Comparison of ENCODE assay signal across 9 cellular contexts in genomic region chr2:223760838-223761502, GRCh38.
DNase-seq lines count a peak whose midpoint lies in the region; ATAC-seq, FAIRE-seq and TF ChIP-seq lines count a peak whose summit lies in the region.
"Had no signal": no experiment of that assay in that cellular context is flagged by ENCODE, and none has a peak within 500 bp of the region (broad histone marks: within the 10 kb centered on the region; RNA-seq: fewer than 3 reads in every experiment).

No MANE protein-coding gene starts in this region.

- no peak for FAIRE-seq in kidney (lab: Jason Lieb, UNC)

- no peak overlapping the region for H3K9ac ChIP-seq in kidney (ENCODE audit: low read length in 2 of 2)

- H3K27me3 ChIP-seq in stomach (no peaks in the 10 kb centered on the region), vagina (no peaks in the 10 kb centered on the region)

- 62 to 68% (median 67%) methylated on average over 8 of the region's 8 CpGs for WGBS in stomach, 5 donors

- TF ChIP-seq CTCF in kidney (IDR thresholded peaks at IDR 0.05; ENCODE audit: borderline replicate concordance, extremely low read depth, insufficient read depth) = no peak
- TF ChIP-seq CTCF in stomach (IDR thresholded peaks at IDR 0.05) = no peak
- TF ChIP-seq CTCF in vagina (IDR thresholded peaks at IDR 0.05) = no peak

- TF ChIP-seq EP300 in stomach (IDR thresholded peaks at IDR 0.05) = no peak

- TF ChIP-seq POLR2A in stomach (IDR thresholded peaks at IDR 0.05) = no peak
- TF ChIP-seq POLR2A in vagina (IDR thresholded peaks at IDR 0.05) = no peak

- H3K4me1 ChIP-seq in kidney (ENCODE audit: control insufficient read depth in 1 of 2, insufficient read depth in 1 of 2, low read depth in 1 of 2, low read length in 2 of 2) = no peaks in the 10 kb centered on the region
- H3K4me1 ChIP-seq in stomach = peaks cover 18 to 42% (median 20%) of the 10 kb centered on the region in 4 donors
- H3K4me1 ChIP-seq in vagina = no peaks in the 10 kb centered on the region

- intact Hi-C loops in kidney (cut with DNase I) = no loop called here
- intact Hi-C loops in stomach (cut with DNase I; ENCODE audit: low total_unique reads) = no loop called here
- intact Hi-C loops in vagina (cut with DNase I) = no loop called here

- H3K27ac ChIP-seq in kidney (ENCODE audit: low read depth in 2 of 2, low read length in 2 of 2) (no peak overlapping the region), stomach (peak overlapping the region; percentile 25 to 75 (median 48)), vagina (no peak overlapping the region)
- H3K27ac ChIP-seq: C4-2B had no signal

- H3K36me3 ChIP-seq in kidney (ENCODE audit: control insufficient read depth in 1 of 2, insufficient read depth in 2 of 2, low read length in 2 of 2) (no peaks in the 10 kb centered on the region), stomach (no peaks in the 10 kb centered on the region), vagina (no peaks in the 10 kb centered on the region)

- H3K4me3 ChIP-seq in kidney (ENCODE audit: low read length in 2 of 2) (no peak overlapping the region), stomach (no peak overlapping the region), vagina (no peak overlapping the region)

- no peaks in the 10 kb centered on the region for H3K9me3 ChIP-seq in kidney (ENCODE audit: control insufficient read depth in 1 of 2, low read length in 2 of 2)
- H3K9me3 ChIP-seq in stomach = no peaks in the 10 kb centered on the region
- H3K9me3 ChIP-seq in vagina = no peaks in the 10 kb centered on the region

- no peak for DNase-seq in activated CD4-positive, CD25-positive, alpha-beta regulatory T cell treated with anti-CD3 and anti-CD28 coated beads, Interleukin-2, amount 50 U/mL, for 72 hours
- peak; percentile 9 for DNase-seq in NCI-H446 treated with DMSO at 0.1 percent for 48 hours (lab: John Stamatoyannopoulos, UW)
- peak; percentile 38 for DNase-seq in activated effector memory CD4-positive, alpha-beta T cell treated with Interleukin-2 at 50 U/mL for 16 hours
- DNase-seq in kidney = peak; percentile 89
- DNase-seq in stomach = peak; percentile 68
- no peak for DNase-seq in vagina (ENCODE audit: extremely low spot score in 2 of 2)

- ATAC-seq in activated CD4-positive, CD25-positive, alpha-beta regulatory T cell treated with anti-CD3 and anti-CD28 coated beads, Interleukin-2, amount 50 U/mL, for 24 hours = peak; percentile 90 to 95
- peak; percentile 78 for ATAC-seq in HG02678 (IDR thresholded peaks at IDR 0.05; ENCODE audit: unreplicated experiment)

Comparison
In these comparisons a context has a peak if more than half of its experiments do, and no peak if none do; other contexts are left out.
1. DNase-seq: peak in NCI-H446 treated with DMSO at 0.1 percent for 48 hours (single experiment), activated effector memory CD4-positive, alpha-beta T cell treated with Interleukin-2 at 50 U/mL for 16 hours (single experiment), kidney (single experiment) and stomach (single experiment); none in activated CD4-positive, CD25-positive, alpha-beta regulatory T cell treated with anti-CD3 and anti-CD28 coated beads, Interleukin-2, amount 50 U/mL, for 72 hours (single experiment) and vagina (0 of 2).
2. H3K27ac ChIP-seq: peak in stomach (5 of 5); none in kidney (0 of 2) and vagina (single experiment).